8 cellular contexts compared by ENCODE assay signal in genomic region chr6:28211840-28212509, GRCh38. TPM values are rescaled to one million over a fixed set of nuclear protein-coding genes. Genes with fewer than 3 reads are reported as not detected.
DNase-seq lines count a peak whose midpoint lies in the region; ATAC-seq, FAIRE-seq and TF ChIP-seq lines count a peak whose summit lies in the region.

No MANE protein-coding gene starts in this region.

- BruUV-seq in Caco-2 (replicated peaks; lab: Mats Ljungman, UMichigan), result no TSS peak

- H3K27ac Mint-ChIP-seq in Caco-2 (ENCODE audit: unreplicated experiment) (peak overlapping the region; percentile 84), HFFc6 (peak overlapping the region; percentile 48)

- H3K9me3 ChIP-seq in Caco-2 (no peaks in the 10 kb centered on the region), iPS-18c (ENCODE audit: control insufficient read depth, insufficient read depth, low read length) (no peaks in the 10 kb centered on the region)

- H3K36me3 ChIP-seq in Caco-2 (ENCODE audit: control insufficient read depth, insufficient read depth, low read length), result no peaks in the 10 kb centered on the region

- FAIRE-seq in D721Med (lab: Jason Lieb, UNC), result no peak

- TF ChIP-seq CTCF in Caco-2 (IDR thresholded peaks at IDR 0.05; ENCODE audit: insufficient read depth in 1 of 2, low read depth in 1 of 2, low read length in 1 of 2, severe bottlenecking in 1 of 2, unreplicated experiment in 1 of 2), result no peak
- TF ChIP-seq CTCF in HFFc6 (IDR thresholded peaks at IDR 0.05), result no peak
- TF ChIP-seq CTCF in D721Med (IDR thresholded peaks at IDR 0.05; ENCODE audit: insufficient read depth, missing control alignments), result no peak

- H3K36me3 Mint-ChIP-seq in Caco-2 (ENCODE audit: insufficient read depth, unreplicated experiment) (peaks cover 12% of the 10 kb centered on the region), HFFc6 (ENCODE audit: low read depth) (no peaks in the 10 kb centered on the region)

- H3K4me3 Mint-ChIP-seq in Caco-2 (ENCODE audit: unreplicated experiment), result peak overlapping the region; percentile 86
- H3K4me3 Mint-ChIP-seq in HFFc6, result peak overlapping the region; percentile 89

- CTCF ChIA-PET in Caco-2 (lab: Charles Lee), result interaction anchor here (0.5 to 1.5 kb wide), 2 partner anchors 71 to 1439 kb away, joined by 3 read pairs; partner anchors contain the start of gene ZKSCAN8

- POLR2A ChIA-PET in Caco-2 (lab: Charles Lee), result no interaction called here

- H3K4me1 Mint-ChIP-seq in Caco-2 (ENCODE audit: low read depth, unreplicated experiment) (peaks cover 21% of the 10 kb centered on the region), HFFc6 (ENCODE audit: low read depth) (peaks cover 35% of the 10 kb centered on the region)

- H3K4me3 ChIP-seq in Caco-2 (ENCODE audit: low read depth, low read length) (peak overlapping the region; percentile 36; the same call in 1 of the 2 replicates), iPS-18c (ENCODE audit: insufficient read depth, low read depth, low read length) (peak overlapping the region; percentile 60)

- H3K9me3 Mint-ChIP-seq in Caco-2 (ENCODE audit: unreplicated experiment), result no peaks in the 10 kb centered on the region
- no peaks in the 10 kb centered on the region for H3K9me3 Mint-ChIP-seq in HFFc6

- no peak for ATAC-seq in GM19395 (IDR thresholded peaks at IDR 0.05; ENCODE audit: unreplicated experiment)

- H3K27me3 Mint-ChIP-seq in Caco-2 (ENCODE audit: insufficient read depth, unreplicated experiment) (peaks cover 11% of the 10 kb centered on the region), HFFc6 (ENCODE audit: insufficient read depth) (peaks cover 32% of the 10 kb centered on the region)

- intact Hi-C loops in Caco-2 (cut with micrococcal nuclease; ENCODE audit: unreplicated experiment), result loop anchor here (2.0 kb wide), 1 partner anchor 71 kb away; the partner anchor contains the start of gene ZKSCAN8

- DNase-seq in Caco-2, result no peak
- no peak for DNase-seq in HFFc6
- peak; percentile 61 for DNase-seq in UCSD-AML1 (lab: John Stamatoyannopoulos, UW; ENCODE audit: unreplicated experiment)
- DNase-seq in D721Med (ENCODE audit: insufficient read length, low spot score), result no peak
- DNase-seq in RKO (ENCODE audit: low spot score), result no peak
- no peak for DNase-seq in hypothalamus (lab: John Stamatoyannopoulos, UW)

- peaks cover 6% of the 10 kb centered on the region; the same call in 1 of the 2 replicates for H3K4me1 ChIP-seq in Caco-2

- no peaks in the 10 kb centered on the region for H3K27me3 ChIP-seq in Caco-2 (replicated peaks; ENCODE audit: control insufficient read depth, insufficient read depth, low read length)

RNA-seq across cellular contexts. Expression of gene ZSCAN9, which starts 13.1 kb away (rescaled TPM):
- total RNA-seq in Caco-2 (2022), result 13.7 and 13.9 TPM in 2 replicates
- total RNA-seq in HFFc6 (2021; fragmentation: NEBNext Ultra II Directional; extraction: Animal tissue kit (Norgen Biotek cat#: 25700)), result 10 to 100 TPM in 1 of 6 experiments, 1 to 10 TPM in 5; 7.5 to 10.3 (median 8.9) TPM

RNA-seq across cellular contexts. Expression of gene ZKSCAN4, which starts 40.1 kb away (rescaled TPM):
- total RNA-seq in Caco-2 (2022), result 5.0 and 5.5 TPM in 2 replicates
- total RNA-seq in HFFc6 (2021; fragmentation: NEBNext Ultra II Directional; extraction: Animal tissue kit (Norgen Biotek cat#: 25700)), result 1 to 10 TPM; 3.8 to 4.7 (median 4.0) TPM

RNA-seq across cellular contexts. Expression of gene NKAPL, which starts 47.1 kb away (rescaled TPM):
- total RNA-seq in Caco-2 (2022), result not detected in 2 replicates
- not detected for total RNA-seq in HFFc6 (2021; fragmentation: NEBNext Ultra II Directional; extraction: Animal tissue kit (Norgen Biotek cat#: 25700))

RNA-seq across cellular contexts. Expression of gene ZSCAN26, which starts 55.0 kb away (rescaled TPM):
- total RNA-seq in Caco-2 (2022), result 7.2 and 7.8 TPM in 2 replicates
- 10 to 100 TPM in 1 of 6 experiments, 1 to 10 TPM in 5; 8.5 to 10.9 (median 9.3) TPM for total RNA-seq in HFFc6 (2021; fragmentation: NEBNext Ultra II Directional; extraction: Animal tissue kit (Norgen Biotek cat#: 25700))
